In the genomic region with DNA sequence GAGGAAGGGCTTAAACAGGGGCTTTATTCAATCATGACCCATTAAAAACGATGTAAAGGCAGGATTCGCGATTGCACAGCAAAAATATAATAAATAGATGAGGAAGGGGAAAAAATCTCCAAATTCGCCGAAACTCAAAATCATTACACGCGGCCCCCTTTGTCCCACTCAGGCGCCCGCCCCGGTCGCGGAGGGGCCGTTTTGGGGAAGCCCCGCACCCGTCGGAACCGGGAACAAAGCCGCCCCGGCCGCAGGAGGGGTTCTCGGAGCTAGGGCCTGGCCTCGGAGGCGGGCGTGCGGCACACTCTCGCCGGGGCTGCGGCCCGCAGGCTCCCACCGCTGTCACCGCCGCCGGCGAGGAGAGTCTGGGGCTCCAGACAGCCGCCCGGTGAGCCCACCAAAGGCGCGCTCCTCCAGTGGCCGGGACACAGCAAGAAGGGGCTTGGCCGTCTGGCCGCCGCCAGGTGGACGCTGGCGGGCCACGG, we compare ENCODE assay signal across 8 cellular contexts. TPM values are rescaled to one million over a fixed set of nuclear protein-coding genes. Genes with fewer than 3 reads are reported as not detected.
DNase-seq lines count a peak whose midpoint lies in the region; ATAC-seq and TF ChIP-seq lines count a peak whose summit lies in the region.

No MANE protein-coding gene starts in this region.

- H3K9me3 ChIP-seq in CD4-positive, CD25-positive, alpha-beta regulatory T cell (ENCODE audit: control insufficient read depth in 2 of 2, low read length in 2 of 2), result no peaks in the 10 kb centered on the region

- peaks cover 17% of the 10 kb centered on the region for H3K27me3 Mint-ChIP-seq in CD4-positive, CD25-positive, alpha-beta regulatory T cell
- no peaks in the 10 kb centered on the region for H3K27me3 Mint-ChIP-seq in activated CD8-positive, alpha-beta T cell treated with anti-CD3 and anti-CD28 coated beads for 36 hours
- H3K27me3 Mint-ChIP-seq in neural crest cell (ENCODE audit: low read depth), result peaks cover 19% of the 10 kb centered on the region
- peaks cover 4% of the 10 kb centered on the region for H3K27me3 Mint-ChIP-seq in type B pancreatic cell

- no peaks in the 10 kb centered on the region for H3K9me3 Mint-ChIP-seq in CD4-positive, CD25-positive, alpha-beta regulatory T cell
- no peaks in the 10 kb centered on the region for H3K9me3 Mint-ChIP-seq in activated CD8-positive, alpha-beta T cell treated with anti-CD3 and anti-CD28 coated beads for 36 hours
- H3K9me3 Mint-ChIP-seq in neural crest cell (no peaks in the 10 kb centered on the region), type B pancreatic cell (no peaks in the 10 kb centered on the region)

- no peak for TF ChIP-seq POLR2A in erythroblast (IDR thresholded peaks at IDR 0.05; ENCODE audit: low read length)

- TF ChIP-seq CTCF in activated CD8-positive, alpha-beta T cell treated with anti-CD3 and anti-CD28 coated beads for 36 hours (IDR thresholded peaks at IDR 0.05), result no peak
- TF ChIP-seq CTCF in neural crest cell (conservative IDR thresholded peaks at IDR 0.05) (no peak), type B pancreatic cell (conservative IDR thresholded peaks at IDR 0.05) (peak; percentile 43)

- peaks cover 37% of the 10 kb centered on the region for H3K4me1 ChIP-seq in CD4-positive, CD25-positive, alpha-beta regulatory T cell (ENCODE audit: control insufficient read depth, insufficient read depth, low read length, poor library complexity, severe bottlenecking)

- CTCF ChIA-PET in activated CD8-positive, alpha-beta T cell treated with anti-CD3 and anti-CD28 coated beads for 36 hours (lab: Charles Lee), result no interaction called here

- H3K27ac Mint-ChIP-seq in CD4-positive, CD25-positive, alpha-beta regulatory T cell, result peak overlapping the region; percentile 80 to 96 (median 96)
- peak overlapping the region; percentile 99 for H3K27ac Mint-ChIP-seq in activated CD8-positive, alpha-beta T cell treated with anti-CD3 and anti-CD28 coated beads for 36 hours
- H3K27ac Mint-ChIP-seq in neural crest cell (ENCODE audit: unreplicated experiment), result peak overlapping the region; percentile 99
- H3K27ac Mint-ChIP-seq in type B pancreatic cell, result peak overlapping the region; percentile 91

- DNase-seq in CD4-positive, CD25-positive, alpha-beta regulatory T cell, result peak in 2 of 3 donors; percentile 26 to 43
- DNase-seq in HuH-7.5 (ENCODE audit: low spot score) (peak; percentile 26), erythroblast (lab: John Stamatoyannopoulos, UW) (peak; percentile 61 to 70), neural crest cell (ENCODE audit: low read depth, low spot score) (no peak), type B pancreatic cell (ENCODE audit: extremely low spot score, unreplicated experiment) (peak; percentile 73), AG08395 (ENCODE audit: low spot score) (no peak)
- peak; percentile 38 for DNase-seq in activated CD8-positive, alpha-beta T cell treated with anti-CD3 and anti-CD28 coated beads for 36 hours

- H3K4me3 ChIP-seq in CD4-positive, CD25-positive, alpha-beta regulatory T cell (ENCODE audit: low read depth, low read length), result peak overlapping the region; percentile 99

- H3K27ac ChIP-seq in CD4-positive, CD25-positive, alpha-beta regulatory T cell (ENCODE audit: insufficient read depth, low read length, poor library complexity, severe bottlenecking), result peak overlapping the region; percentile 78

- POLR2A ChIA-PET in activated CD8-positive, alpha-beta T cell treated with anti-CD3 and anti-CD28 coated beads for 36 hours (lab: Charles Lee), result interaction anchor here (1.1 to 1.4 kb wide), 4 partner anchors 10 to 139 kb away, joined by 3 to 5 read pairs (median 4); no protein-coding TSS in a partner anchor

- H3K36me3 ChIP-seq in CD4-positive, CD25-positive, alpha-beta regulatory T cell (ENCODE audit: control insufficient read depth, insufficient read depth, low read length), result no peaks in the 10 kb centered on the region

- no peaks in the 10 kb centered on the region for H3K27me3 ChIP-seq in CD4-positive, CD25-positive, alpha-beta regulatory T cell (ENCODE audit: control insufficient read depth, insufficient read depth, low read length)

- intact Hi-C loops in activated CD8-positive, alpha-beta T cell treated with anti-CD3 and anti-CD28 coated beads for 36 hours (cut with micrococcal nuclease), result no loop called here

- no peaks in the 10 kb centered on the region for H3K36me3 Mint-ChIP-seq in CD4-positive, CD25-positive, alpha-beta regulatory T cell
- peaks cover 7% of the 10 kb centered on the region for H3K36me3 Mint-ChIP-seq in activated CD8-positive, alpha-beta T cell treated with anti-CD3 and anti-CD28 coated beads for 36 hours (ENCODE audit: low read depth)
- H3K36me3 Mint-ChIP-seq in neural crest cell (ENCODE audit: low read depth) (no peaks in the 10 kb centered on the region), type B pancreatic cell (no peaks in the 10 kb centered on the region)

- H3K4me1 Mint-ChIP-seq in CD4-positive, CD25-positive, alpha-beta regulatory T cell, result peaks cover 19 to 41% (median 32%) of the 10 kb centered on the region in 4 donors
- H3K4me1 Mint-ChIP-seq in activated CD8-positive, alpha-beta T cell treated with anti-CD3 and anti-CD28 coated beads for 36 hours (ENCODE audit: low read depth), result peaks cover 28% of the 10 kb centered on the region
- H3K4me1 Mint-ChIP-seq in neural crest cell, result peaks cover 25% of the 10 kb centered on the region
- H3K4me1 Mint-ChIP-seq in type B pancreatic cell (ENCODE audit: unreplicated experiment), result peaks cover 18% of the 10 kb centered on the region

- peak overlapping the region; percentile 93 to 99 (median 97) for H3K4me3 Mint-ChIP-seq in CD4-positive, CD25-positive, alpha-beta regulatory T cell
- H3K4me3 Mint-ChIP-seq in activated CD8-positive, alpha-beta T cell treated with anti-CD3 and anti-CD28 coated beads for 36 hours, result peak overlapping the region; percentile 94
- H3K4me3 Mint-ChIP-seq in neural crest cell, result peak overlapping the region; percentile 98
- peak overlapping the region; percentile 98 for H3K4me3 Mint-ChIP-seq in type B pancreatic cell

- ATAC-seq in CD4-positive, CD25-positive, alpha-beta regulatory T cell (ENCODE audit: low read depth in 2 of 2), result no peak
- peak; percentile 20 for ATAC-seq in GM21360 (IDR thresholded peaks at IDR 0.05; ENCODE audit: unreplicated experiment)
- peak; percentile 7 for ATAC-seq in activated CD8-positive, alpha-beta T cell treated with anti-CD3 and anti-CD28 coated beads for 36 hours

RNA-seq across cellular contexts. Expression of a gene that starts 0.5 kb away (rescaled TPM):
- total RNA-seq in CD4-positive, CD25-positive, alpha-beta regulatory T cell, result 24.6 TPM
- polyA plus RNA-seq in CD4-positive, CD25-positive, alpha-beta regulatory T cell, result 10 to 100 TPM; 13.1 to 22.6 (median 15.8) TPM
- total RNA-seq in activated CD8-positive, alpha-beta T cell treated with anti-CD3 and anti-CD28 coated beads for 36 hours, result 10 to 100 TPM; 12.5 to 14.7 TPM
- 19.2 and 19.6 TPM in 2 replicates for total RNA-seq in neural crest cell
- total RNA-seq in type B pancreatic cell (ENCODE audit: low replicate concordance), result 11.5 and 14.3 TPM in 2 replicates

RNA-seq across cellular contexts. Expression of a gene that starts 53.7 kb away (rescaled TPM):
- total RNA-seq in CD4-positive, CD25-positive, alpha-beta regulatory T cell, result 0.81 TPM
- under 1 TPM; 0.33 to 0.71 (median 0.37) TPM for polyA plus RNA-seq in CD4-positive, CD25-positive, alpha-beta regulatory T cell
- total RNA-seq in activated CD8-positive, alpha-beta T cell treated with anti-CD3 and anti-CD28 coated beads for 36 hours, result 10 to 100 TPM; 39.3 to 50.6 TPM
- total RNA-seq in neural crest cell, result 46.0 and 46.1 TPM in 2 replicates
- 28.6 and 47.8 TPM in 2 replicates for total RNA-seq in type B pancreatic cell (ENCODE audit: low replicate concordance)

Comparison
In these comparisons a context has a peak if more than half of its experiments do, and no peak if none do; other contexts are left out.
1. ATAC-seq: peak in GM21360 (single experiment) and activated CD8-positive, alpha-beta T cell treated with anti-CD3 and anti-CD28 coated beads for 36 hours (single experiment); none in CD4-positive, CD25-positive, alpha-beta regulatory T cell (0 of 2).
2. DNase-seq: peak in CD4-positive, CD25-positive, alpha-beta regulatory T cell (2 of 3), HuH-7.5 (single experiment), activated CD8-positive, alpha-beta T cell treated with anti-CD3 and anti-CD28 coated beads for 36 hours (single experiment), erythroblast (2 of 2) and type B pancreatic cell (single experiment); none in neural crest cell (single experiment) and AG08395 (single experiment).
3. RNA of a gene that starts 53.7 kb away (total RNA-seq): 39.3 to 50.6 TPM in activated CD8-positive, alpha-beta T cell treated with anti-CD3 and anti-CD28 coated beads for 36 hours, 28.6 to 47.8 TPM in type B pancreatic cell and 46.0 to 46.1 TPM in neural crest cell; 0.81 TPM in CD4-positive, CD25-positive, alpha-beta regulatory T cell (single experiment); every median in the first group is over 10 times any median in the second.
4. Peak in every context shown above with its lines, with median percentiles within 50 percentile points of each other: H3K27ac Mint-ChIP-seq and H3K4me3 Mint-ChIP-seq.